2 cellular contexts compared by ENCODE assay signal in genomic region chr15:77027111-77027696, GRCh38.
TF ChIP-seq lines count a peak whose summit lies in the region.

No MANE protein-coding gene starts in this region.

TF ChIP-seq in WTC11, 78 proteins besides CTCF, POLR2A, EP300 and RAD21:
- TF ChIP-seq, protein P1, sequence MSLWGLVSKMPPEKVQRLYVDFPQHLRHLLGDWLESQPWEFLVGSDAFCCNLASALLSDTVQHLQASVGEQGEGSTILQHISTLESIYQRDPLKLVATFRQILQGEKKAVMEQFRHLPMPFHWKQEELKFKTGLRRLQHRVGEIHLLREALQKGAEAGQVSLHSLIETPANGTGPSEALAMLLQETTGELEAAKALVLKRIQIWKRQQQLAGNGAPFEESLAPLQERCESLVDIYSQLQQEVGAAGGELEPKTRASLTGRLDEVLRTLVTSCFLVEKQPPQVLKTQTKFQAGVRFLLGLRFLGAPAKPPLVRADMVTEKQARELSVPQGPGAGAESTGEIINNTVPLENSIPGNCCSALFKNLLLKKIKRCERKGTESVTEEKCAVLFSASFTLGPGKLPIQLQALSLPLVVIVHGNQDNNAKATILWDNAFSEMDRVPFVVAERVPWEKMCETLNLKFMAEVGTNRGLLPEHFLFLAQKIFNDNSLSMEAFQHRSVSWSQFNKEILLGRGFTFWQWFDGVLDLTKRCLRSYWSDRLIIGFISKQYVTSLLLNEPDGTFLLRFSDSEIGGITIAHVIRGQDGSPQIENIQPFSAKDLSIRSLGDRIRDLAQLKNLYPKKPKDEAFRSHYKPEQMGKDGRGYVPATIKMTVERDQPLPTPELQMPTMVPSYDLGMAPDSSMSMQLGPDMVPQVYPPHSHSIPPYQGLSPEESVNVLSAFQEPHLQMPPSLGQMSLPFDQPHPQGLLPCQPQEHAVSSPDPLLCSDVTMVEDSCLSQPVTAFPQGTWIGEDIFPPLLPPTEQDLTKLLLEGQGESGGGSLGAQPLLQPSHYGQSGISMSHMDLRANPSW (CRISPR knock-in tag; conservative IDR thresholded peaks at IDR 0.05; ENCODE audit: low read depth), result no peak

TF ChIP-seq in H1, 55 proteins besides CTCF, POLR2A, EP300 and RAD21:
- no peak for TF ChIP-seq POU5F1 (IDR thresholded peaks at IDR 0.05; ENCODE audit: low read depth, low read length)
- no peak for TF ChIP-seq KDM1A (IDR thresholded peaks at IDR 0.05; ENCODE audit: borderline replicate concordance, low read length)
- no peak for TF ChIP-seq HDAC6 (IDR thresholded peaks at IDR 0.05; ENCODE audit: low read depth, low read length)
- TF ChIP-seq ASH2L (IDR thresholded peaks at IDR 0.05; ENCODE audit: low read length), result no peak
- TF ChIP-seq BRCA1 (IDR thresholded peaks at IDR 0.05; ENCODE audit: low read depth, low read length), result no peak
- TF ChIP-seq CTBP2 (IDR thresholded peaks at IDR 0.05; ENCODE audit: borderline replicate concordance, insufficient read depth, insufficient read length, low read length), result no peak
- no peak for TF ChIP-seq EZH2 (IDR thresholded peaks at IDR 0.05; ENCODE audit: low read depth, low read length, severe bottlenecking)
- no peak for TF ChIP-seq GTF2F1 (IDR thresholded peaks at IDR 0.05; ENCODE audit: borderline replicate concordance, low read depth, low read length)
- TF ChIP-seq KDM5A (IDR thresholded peaks at IDR 0.05; ENCODE audit: low read length), result no peak
- no peak for TF ChIP-seq SAP30 (IDR thresholded peaks at IDR 0.05; ENCODE audit: insufficient read depth, insufficient replicate concordance, low read length)
- no peak for TF ChIP-seq CREB1 (IDR thresholded peaks at IDR 0.05)
- no peak for TF ChIP-seq MAFK (IDR thresholded peaks at IDR 0.05; ENCODE audit: low read depth, low read length)
- TF ChIP-seq SP4 (IDR thresholded peaks at IDR 0.05; ENCODE audit: low read length), result no peak
- TF ChIP-seq JUND (IDR thresholded peaks at IDR 0.05; ENCODE audit: low read length), result no peak
- no peak for TF ChIP-seq SP2 (IDR thresholded peaks at IDR 0.05; ENCODE audit: low read length)
- TF ChIP-seq CBX5 (IDR thresholded peaks at IDR 0.05; ENCODE audit: low read depth, low read length), result no peak
- TF ChIP-seq RNF2 (IDR thresholded peaks at IDR 0.05; ENCODE audit: borderline replicate concordance, low read depth, low read length, missing control alignments, poor library complexity, severe bottlenecking), result no peak
- TF ChIP-seq SP1 (IDR thresholded peaks at IDR 0.05; ENCODE audit: low read depth, low read length), result no peak
- no peak for TF ChIP-seq KDM4A (IDR thresholded peaks at IDR 0.05; ENCODE audit: low read depth, low read length, severe bottlenecking)
- TF ChIP-seq E2F6 (IDR thresholded peaks at IDR 0.05), result no peak
